In genomic region chr4:173500841-173501591, GRCh38 we compare ENCODE assay signal across 9 cellular contexts. TPM values are rescaled to one million over a fixed set of nuclear protein-coding genes. Genes with fewer than 3 reads are reported as not detected.
DNase-seq lines count a peak whose midpoint lies in the region; ATAC-seq and TF ChIP-seq lines count a peak whose summit lies in the region.
"Had no signal": no experiment of that assay in that cellular context is flagged by ENCODE, and none has a peak within 500 bp of the region (broad histone marks: within the 10 kb centered on the region; RNA-seq: fewer than 3 reads in every experiment).

No MANE protein-coding gene starts in this region.

- TF ChIP-seq CTCF in glutamatergic neuron (IDR thresholded peaks at IDR 0.05; ENCODE audit: partially characterized antibody, unreplicated experiment) (no peak), progenitor cell of endocrine pancreas (IDR thresholded peaks at IDR 0.05; ENCODE audit: unreplicated experiment) (no peak)

- H3K4me1 Mint-ChIP-seq in glutamatergic neuron (ENCODE audit: low read depth, unreplicated experiment) (peaks cover 3% of the 10 kb centered on the region), progenitor cell of endocrine pancreas (ENCODE audit: low read depth) (no peaks in the 10 kb centered on the region)

- peak; percentile 46 for ATAC-seq in GM19397 (IDR thresholded peaks at IDR 0.05; ENCODE audit: unreplicated experiment)
- no peak for ATAC-seq in GM21737 (IDR thresholded peaks at IDR 0.05; ENCODE audit: unreplicated experiment)
- ATAC-seq in GM19328 (IDR thresholded peaks at IDR 0.05; ENCODE audit: unreplicated experiment), result no peak

- peak; percentile 1 for DNase-seq in HuH-7 (ENCODE audit: low spot score)
- DNase-seq in glutamatergic neuron, result no peak
- DNase-seq in progenitor cell of endocrine pancreas (ENCODE audit: low spot score, unreplicated experiment), result no peak
- no peak for DNase-seq in SK-N-DZ (ENCODE audit: low spot score)
- no peak for DNase-seq in SW480 (ENCODE audit: low spot score)

- H3K27me3 Mint-ChIP-seq in glutamatergic neuron (ENCODE audit: unreplicated experiment), result peaks cover 33% of the 10 kb centered on the region
- peaks cover 78% of the 10 kb centered on the region for H3K27me3 Mint-ChIP-seq in progenitor cell of endocrine pancreas

- H3K27ac Mint-ChIP-seq in glutamatergic neuron (ENCODE audit: unreplicated experiment), result no peak overlapping the region
- H3K27ac Mint-ChIP-seq in progenitor cell of endocrine pancreas, result no peak overlapping the region

- H3K9me3 Mint-ChIP-seq in glutamatergic neuron (ENCODE audit: unreplicated experiment) (peaks cover 7% of the 10 kb centered on the region), progenitor cell of endocrine pancreas (ENCODE audit: low read depth) (peaks cover 3% of the 10 kb centered on the region)

- H3K4me3 Mint-ChIP-seq in glutamatergic neuron (ENCODE audit: unreplicated experiment), result peak overlapping the region; percentile 63
- H3K4me3 Mint-ChIP-seq in progenitor cell of endocrine pancreas (ENCODE audit: low read depth), result peak overlapping the region; percentile 24

- H3K36me3 Mint-ChIP-seq in glutamatergic neuron (ENCODE audit: unreplicated experiment) (peaks cover 3% of the 10 kb centered on the region), progenitor cell of endocrine pancreas (ENCODE audit: insufficient read depth) (peaks cover 1% of the 10 kb centered on the region)

RNA-seq across cellular contexts. Expression of gene HAND2, which starts 29.0 kb away (rescaled TPM):
- total RNA-seq in glutamatergic neuron (ENCODE audit: unreplicated experiment) (not detected), progenitor cell of endocrine pancreas (2.5 and 3.9 TPM in 2 replicates)
- polyA plus RNA-seq in SK-N-DZ (2014; cell fraction: cytosol; rRNA removed), result 257 and 444 TPM in 2 replicates
- 378 and 426 TPM in 2 replicates for polyA plus RNA-seq in SK-N-DZ (2014; cell fraction: nucleus; rRNA removed)
- total RNA-seq: activated CD8-positive, alpha-beta memory T cell treated with anti-CD3 and anti-CD28 coated beads for 36 hours had no signal
